27 cellular contexts compared by ENCODE assay signal in the genomic region with DNA sequence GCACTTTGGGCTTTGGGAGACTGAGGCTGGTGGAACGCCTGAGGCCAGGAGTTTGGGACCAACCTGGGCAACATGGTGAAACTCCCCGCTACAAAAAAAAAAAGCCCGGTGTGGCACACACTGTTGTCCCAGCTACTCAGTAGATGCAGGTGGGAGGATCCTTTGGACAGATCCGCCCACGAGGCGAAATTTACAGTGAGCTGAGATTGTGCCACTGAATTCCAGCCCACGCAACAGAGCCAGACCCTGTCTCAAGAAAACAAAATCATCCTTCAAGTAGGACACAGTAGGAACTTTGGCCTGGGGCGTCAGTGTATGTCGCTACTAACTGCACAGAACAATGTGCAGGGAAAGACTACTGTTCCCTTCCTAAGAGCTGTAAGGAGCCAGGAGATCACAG. TPM values are rescaled to one million over a fixed set of nuclear protein-coding genes. Genes with fewer than 3 reads are reported as not detected.
DNase-seq lines count a peak whose midpoint lies in the region; ATAC-seq, FAIRE-seq and TF ChIP-seq lines count a peak whose summit lies in the region.
"Had no signal": no experiment of that assay in that cellular context is flagged by ENCODE, and none has a peak within 500 bp of the region (broad histone marks: within the 10 kb centered on the region; RNA-seq: fewer than 3 reads in every experiment).

No MANE protein-coding gene starts in this region.

- H3K9me3 Mint-ChIP-seq in activated naive CD8-positive, alpha-beta T cell treated with anti-CD3 and anti-CD28 coated beads, Interleukin-2, amount 50 U/mL, for 24 hours, result no peaks in the 10 kb centered on the region
- peaks cover 3% of the 10 kb centered on the region for H3K9me3 Mint-ChIP-seq in nephron progenitor cell
- H3K9me3 Mint-ChIP-seq: activated T-helper 1 cell treated with anti-CD3 and anti-CD28 coated beads, Interleukin-12 subunit alpha, Interleukin-12 subunit beta, Interleukin-2, Interleukin-4 antibody, amounts not matched to agents 30 ng/mL and 10 ng/mL and 1 ng/mL, durations not matched to agents 14 hours and 24 hours and 36 hours; CD4-positive, CD25-positive, alpha-beta regulatory T cell; T-helper 2 cell treated with Interferon-gamma antibody and Interleukin-4, amounts not matched to agents 5 μg/mL and 100 μg/mL, for 36 hours had no signal

- peaks cover 41% of the 10 kb centered on the region for H3K4me1 Mint-ChIP-seq in activated naive CD8-positive, alpha-beta T cell treated with anti-CD3 and anti-CD28 coated beads, Interleukin-2, amount 50 U/mL, for 24 hours
- peaks cover 49% of the 10 kb centered on the region for H3K4me1 Mint-ChIP-seq in nephron progenitor cell

- H3K27me3 ChIP-seq in BLaER1, result no peaks in the 10 kb centered on the region
- H3K27me3 ChIP-seq: body of pancreas, left lung, neutrophil, stomach, transverse colon had no signal

- no peak overlapping the region for H3K4me3 ChIP-seq in BLaER1
- H3K4me3 ChIP-seq: body of pancreas, left lung, stomach, transverse colon had no signal

- peak overlapping the region; percentile 23; the same call in 1 of the 2 replicates for H3K9ac ChIP-seq in BLaER1

- no peaks in the 10 kb centered on the region for H3K9me3 ChIP-seq in BLaER1
- H3K9me3 ChIP-seq: body of pancreas, left lung, neutrophil, stomach, transverse colon had no signal

- H3K27me3 Mint-ChIP-seq in activated naive CD8-positive, alpha-beta T cell treated with anti-CD3 and anti-CD28 coated beads, Interleukin-2, amount 50 U/mL, for 24 hours, result no peaks in the 10 kb centered on the region
- H3K27me3 Mint-ChIP-seq in nephron progenitor cell (ENCODE audit: low read depth, poor library complexity), result peaks cover 3% of the 10 kb centered on the region

- peaks cover 70% of the 10 kb centered on the region for H3K36me3 ChIP-seq in BLaER1

- no peak for DNase-seq in GM12891 (ENCODE audit: insufficient read length, low spot score)
- DNase-seq in activated naive CD8-positive, alpha-beta T cell treated with anti-CD3 and anti-CD28 coated beads, Interleukin-2, amount 50 U/mL, for 24 hours, result no peak
- no peak for DNase-seq in nephron progenitor cell
- no peak for DNase-seq in GM19239 (ENCODE audit: insufficient read length, low spot score)
- no peak for DNase-seq in NCI-H1436 (lab: John Stamatoyannopoulos, UW)
- DNase-seq in AG08396 (ENCODE audit: low spot score), result no peak
- DNase-seq: activated CD4-positive, alpha-beta T cell treated with anti-CD3 and anti-CD28 coated beads for 48 hours; body of pancreas; CD4-positive, CD25-positive, alpha-beta regulatory T cell; dermis blood vessel endothelial cell; IMR-90; left lung; mesenchymal stem cell; NCI-H1092 treated with DMSO at 0.1 percent for 48 hours; NCI-H1930; NK-92 treated with Interleukin-12 subunit alpha and Interleukin-12 subunit beta, amount 100 ng/mL, for 24 hours; PC-3; stomach; transverse colon had no signal

- H3K36me3 Mint-ChIP-seq in activated naive CD8-positive, alpha-beta T cell treated with anti-CD3 and anti-CD28 coated beads, Interleukin-2, amount 50 U/mL, for 24 hours (ENCODE audit: low read depth), result peaks cover 66% of the 10 kb centered on the region
- peaks cover 55% of the 10 kb centered on the region for H3K36me3 Mint-ChIP-seq in nephron progenitor cell (ENCODE audit: low read depth)

- peaks cover 88% of the 10 kb centered on the region for H4K20me1 ChIP-seq in BLaER1

- H3K4me2 ChIP-seq in BLaER1, result no peak overlapping the region

- TF ChIP-seq CTCF in nephron progenitor cell (IDR thresholded peaks at IDR 0.05), result no peak

- no peak for ATAC-seq in activated naive CD8-positive, alpha-beta T cell treated with anti-CD3 and anti-CD28 coated beads, Interleukin-2, amount 50 U/mL, for 24 hours
- ATAC-seq: body of pancreas, left lung, PC-3, Right ventricle myocardium inferior had no signal

- no peak overlapping the region for H3K27ac Mint-ChIP-seq in activated naive CD8-positive, alpha-beta T cell treated with anti-CD3 and anti-CD28 coated beads, Interleukin-2, amount 50 U/mL, for 24 hours
- H3K27ac Mint-ChIP-seq in nephron progenitor cell, result peak overlapping the region; percentile 83
- H3K27ac Mint-ChIP-seq: CD4-positive, CD25-positive, alpha-beta regulatory T cell; T-helper 2 cell treated with Interferon-gamma antibody and Interleukin-4, amounts not matched to agents 5 μg/mL and 100 μg/mL, for 36 hours had no signal

- FAIRE-seq in GM12891 (lab: Jason Lieb, UNC) (no peak), GM19239 (lab: Jason Lieb, UNC) (no peak)
- FAIRE-seq: D721Med, H54, islet of Langerhans had no signal

- no peak for TF ChIP-seq POLR2A in GM12891 (IDR thresholded peaks at IDR 0.05; ENCODE audit: low read depth, low read length)

- H3K27ac ChIP-seq in BLaER1, result no peak overlapping the region
- H3K27ac ChIP-seq: body of pancreas, left lung, neutrophil, stomach, transverse colon had no signal

- peak overlapping the region; percentile 50 for H3K4me3 Mint-ChIP-seq in activated naive CD8-positive, alpha-beta T cell treated with anti-CD3 and anti-CD28 coated beads, Interleukin-2, amount 50 U/mL, for 24 hours
- no peak overlapping the region for H3K4me3 Mint-ChIP-seq in nephron progenitor cell
- H3K4me3 Mint-ChIP-seq: activated T-helper 1 cell treated with anti-CD3 and anti-CD28 coated beads, Interleukin-12 subunit alpha, Interleukin-12 subunit beta, Interleukin-2, Interleukin-4 antibody, amounts not matched to agents 30 ng/mL and 10 ng/mL and 1 ng/mL, durations not matched to agents 14 hours and 24 hours and 36 hours had no signal

- peaks cover 70% of the 10 kb centered on the region for H3K4me1 ChIP-seq in BLaER1

TF ChIP-seq in GM12891, 5 proteins besides CTCF, POLR2A, EP300 and RAD21:
- TF ChIP-seq TAF1 (IDR thresholded peaks at IDR 0.05; ENCODE audit: low read depth, low read length), result no peak
- peak; percentile 10; the same call in 1 of the 2 replicates for TF ChIP-seq POLR2AphosphoS5 (IDR thresholded peaks at IDR 0.05; ENCODE audit: low read depth, low read length)

RNA-seq across cellular contexts. Expression of a gene that starts 4.8 kb away (rescaled TPM):
- polyA plus RNA-seq in GM12891 (2012; ENCODE audit: low read depth, missing spikeins), result 5,398 TPM

RNA-seq across cellular contexts. Expression of a gene that starts 32.1 kb away (rescaled TPM):
- polyA plus RNA-seq in GM12891 (2012; ENCODE audit: low read depth, missing spikeins), result 7,750 TPM
